11 cellular contexts compared by ENCODE assay signal in the genomic region with DNA sequence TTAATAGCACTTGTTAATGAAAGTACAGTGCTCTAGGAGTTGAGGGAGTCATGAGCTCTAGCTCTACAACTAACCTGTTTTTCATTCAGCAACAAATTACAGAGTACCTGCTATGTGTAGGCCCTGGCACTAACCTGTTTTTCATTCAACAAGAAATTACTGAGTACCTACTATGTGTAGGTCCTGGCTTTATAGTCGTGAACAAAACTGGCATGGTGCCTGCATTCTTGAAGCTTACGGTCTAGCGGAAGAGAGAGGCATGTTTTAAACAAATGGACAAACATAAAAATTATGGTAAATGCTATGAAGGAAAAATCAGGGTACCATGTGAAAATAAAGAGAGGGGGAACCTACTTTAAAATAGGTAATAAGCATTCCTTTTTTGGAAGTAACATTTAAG. TPM values are rescaled to one million over a fixed set of nuclear protein-coding genes. Genes with fewer than 3 reads are reported as not detected.
DNase-seq lines count a peak whose midpoint lies in the region; ATAC-seq, FAIRE-seq and TF ChIP-seq lines count a peak whose summit lies in the region.
"Had no signal": no experiment of that assay in that cellular context is flagged by ENCODE, and none has a peak within 500 bp of the region (broad histone marks: within the 10 kb centered on the region; RNA-seq: fewer than 3 reads in every experiment).

No MANE protein-coding gene starts in this region.

- DNase-seq in Calu3 (no peak), dermis blood vessel endothelial cell (peak; percentile 16), NCI-H510A treated with DMSO at 0.1 percent for 48 hours (lab: John Stamatoyannopoulos, UW) (no peak), kidney (no peak)
- DNase-seq: NCI-H2081 treated with DMSO at 0.1 percent for 48 hours; stimulated activated naive CD4-positive, alpha-beta T cell treated with Interleukin-2 at 50 U/mL for 16 hours had no signal

- H3K4me2 ChIP-seq in Loucy (ENCODE audit: low read depth, low read length, poor library complexity, severe bottlenecking): peak overlapping the region; percentile 95

- no peak for TF ChIP-seq CTCF in Calu3 (IDR thresholded peaks at IDR 0.05; ENCODE audit: unreplicated experiment)
- no peak for TF ChIP-seq CTCF in Loucy (conservative IDR thresholded peaks at IDR 0.05; ENCODE audit: low read length)
- no peak for TF ChIP-seq CTCF in nephron (IDR thresholded peaks at IDR 0.05; ENCODE audit: unreplicated experiment in 3 of 3)
- TF ChIP-seq CTCF in kidney (IDR thresholded peaks at IDR 0.05; ENCODE audit: borderline replicate concordance, extremely low read depth, insufficient read depth): no peak

- H3K27me3 ChIP-seq in Loucy (ENCODE audit: insufficient read depth, low read length, poor library complexity, severe bottlenecking): no peaks in the 10 kb centered on the region

- H3K36me3 ChIP-seq in Loucy (ENCODE audit: insufficient read depth, low read length): peaks cover 17% of the 10 kb centered on the region
- peaks cover 10 to 29% of the 10 kb centered on the region in 2 donors for H3K36me3 ChIP-seq in kidney (ENCODE audit: control insufficient read depth in 1 of 2, insufficient read depth in 2 of 2, low read length in 2 of 2)

- H3K4me3 ChIP-seq in Loucy (ENCODE audit: low read length, poor library complexity, severe bottlenecking): peak overlapping the region; percentile 91
- H3K4me3 ChIP-seq in kidney (ENCODE audit: low read length in 2 of 2): peak overlapping the region in 1 of 2 donors; percentile 94

- H3K9me3 Mint-ChIP-seq in Calu3 (ENCODE audit: low read depth, unreplicated experiment): no peaks in the 10 kb centered on the region
- no peaks in the 10 kb centered on the region for H3K9me3 Mint-ChIP-seq in nephron

- BruUV-seq in Calu3 (replicated peaks; lab: Mats Ljungman, UMichigan): no TSS peak

- ATAC-seq in GM19397 (IDR thresholded peaks at IDR 0.05; ENCODE audit: unreplicated experiment) (no peak), GM18520 (IDR thresholded peaks at IDR 0.05; ENCODE audit: unreplicated experiment) (no peak)

- no peaks in the 10 kb centered on the region for H3K27me3 Mint-ChIP-seq in Calu3 (ENCODE audit: unreplicated experiment)
- no peaks in the 10 kb centered on the region for H3K27me3 Mint-ChIP-seq in nephron (ENCODE audit: low read depth)

- no peaks in the 10 kb centered on the region for H3K9me2 ChIP-seq in Loucy (replicated peaks; ENCODE audit: low read depth, low read length)

- H3K9me3 ChIP-seq in Loucy (ENCODE audit: insufficient read depth, low read depth, low read length): no peaks in the 10 kb centered on the region
- H3K9me3 ChIP-seq in kidney (ENCODE audit: control insufficient read depth in 1 of 2, low read length in 2 of 2): no peaks in the 10 kb centered on the region

- H3K27ac ChIP-seq in kidney (ENCODE audit: low read depth in 2 of 2, low read length in 2 of 2): no peak overlapping the region

- H3K4me1 Mint-ChIP-seq in Calu3 (ENCODE audit: low read depth, unreplicated experiment) (peaks cover 24% of the 10 kb centered on the region), nephron (peaks cover 32% of the 10 kb centered on the region)

- H3F3A ChIP-seq in Loucy (ENCODE audit: low read depth): no peaks in the 10 kb centered on the region

- H3K9ac ChIP-seq in Loucy (ENCODE audit: low read depth, low read length, poor library complexity, severe bottlenecking) (peak overlapping the region; percentile 96), kidney (ENCODE audit: low read length in 2 of 2) (no peak overlapping the region)

- H3K4me3 Mint-ChIP-seq in Calu3 (ENCODE audit: low read depth, unreplicated experiment) (peak overlapping the region; percentile 80), nephron (peak overlapping the region; percentile 95 to 99 (median 99))

- intact Hi-C loops in Calu3 (cut with micrococcal nuclease; ENCODE audit: unreplicated experiment) (no loop called here), kidney (cut with DNase I) (no loop called here)

- peaks cover 54% of the 10 kb centered on the region for H4K20me1 ChIP-seq in Loucy (ENCODE audit: insufficient read depth, low read length, poor library complexity, severe bottlenecking)

- FAIRE-seq in kidney (lab: Jason Lieb, UNC): no peak

- H3K27ac Mint-ChIP-seq in Calu3 (ENCODE audit: unreplicated experiment) (peak overlapping the region; percentile 88), nephron (peak overlapping the region; percentile 90 to 100 (median 97))

- H3K36me3 Mint-ChIP-seq in Calu3 (ENCODE audit: insufficient read depth, unreplicated experiment) (peaks cover 87% of the 10 kb centered on the region), nephron (ENCODE audit: low read depth) (peaks cover 46% of the 10 kb centered on the region)

- H2AFZ ChIP-seq in Loucy (ENCODE audit: low read length): no peak overlapping the region

- H3K4me1 ChIP-seq in Loucy (ENCODE audit: insufficient read depth, low read length, poor library complexity, severe bottlenecking) (peaks cover 41% of the 10 kb centered on the region), kidney (ENCODE audit: control insufficient read depth in 1 of 2, insufficient read depth in 1 of 2, low read depth in 1 of 2, low read length in 2 of 2) (peaks cover 10 to 30% of the 10 kb centered on the region in 2 donors)

- CTCF ChIA-PET in Calu3 (lab: Charles Lee): no interaction called here

- H3K79me2 ChIP-seq in Loucy (ENCODE audit: insufficient read depth, low read length): peaks cover 84% of the 10 kb centered on the region

RNA-seq across cellular contexts. Expression of a gene that starts 2.2 kb away (rescaled TPM):
- 245 and 250 TPM in 2 replicates for total RNA-seq in Calu3 (2022)
- total RNA-seq in dermis blood vessel endothelial cell: 47.8 and 97.6 TPM in 2 replicates
- 131 TPM for total RNA-seq in kidney
- polyA plus RNA-seq in kidney (ENCODE audit: insufficient read depth, low read depth, low replicate concordance): 46.2 TPM

RNA-seq across cellular contexts. Expression of a gene that starts 12.4 kb away (rescaled TPM):
- total RNA-seq in Calu3 (2022): not detected in 2 replicates
- not detected in 2 replicates for total RNA-seq in dermis blood vessel endothelial cell
- not detected for total RNA-seq in kidney
- polyA plus RNA-seq in kidney (ENCODE audit: insufficient read depth, low read depth, low replicate concordance): not detected
- total RNA-seq: dermis microvascular lymphatic vessel endothelial cell had no signal

RNA-seq across cellular contexts. Expression of a gene that starts 26.6 kb away (rescaled TPM):
- total RNA-seq in Calu3 (2022): 564 and 582 TPM in 2 replicates
- total RNA-seq in dermis blood vessel endothelial cell: 707 and 1,476 TPM in 2 replicates
- 315 TPM for total RNA-seq in kidney
- polyA plus RNA-seq in kidney (ENCODE audit: insufficient read depth, low read depth, low replicate concordance): 156 TPM

RNA-seq across cellular contexts. Expression of a gene that starts 53.9 kb away (rescaled TPM):
- 112 and 129 TPM in 2 replicates for total RNA-seq in Calu3 (2022)
- 69.9 and 99.0 TPM in 2 replicates for total RNA-seq in dermis blood vessel endothelial cell
- 74.8 TPM for total RNA-seq in kidney
- polyA plus RNA-seq in kidney (ENCODE audit: insufficient read depth, low read depth, low replicate concordance): 153 TPM
